Comparison of ENCODE assay signal across 1 cellular context in the genomic region with DNA sequence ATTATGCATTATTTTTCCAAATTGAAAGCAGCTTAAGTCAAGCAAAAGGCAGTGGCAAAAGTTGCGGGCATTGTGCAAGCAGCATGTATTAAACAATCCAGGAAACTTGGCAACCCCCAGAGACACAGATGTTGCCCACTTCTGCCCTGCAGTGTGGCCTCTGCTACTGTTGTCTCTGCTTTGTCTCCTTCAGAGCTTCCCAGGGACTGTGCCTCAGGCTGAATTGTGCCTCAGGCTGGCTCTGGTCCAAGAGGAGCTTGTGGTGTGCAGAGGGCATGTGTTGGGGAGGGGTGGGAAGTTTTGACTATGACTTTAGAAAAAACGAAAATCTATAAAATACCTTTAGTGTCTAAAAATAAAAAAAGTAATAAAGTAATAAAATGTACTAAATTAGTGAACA.
TF ChIP-seq lines count a peak whose summit lies in the region.

No MANE protein-coding gene starts in this region.

TF ChIP-seq in GM23338, 12 proteins besides CTCF, POLR2A, EP300 and RAD21 (continued from another document):
- TF ChIP-seq, protein P1, sequence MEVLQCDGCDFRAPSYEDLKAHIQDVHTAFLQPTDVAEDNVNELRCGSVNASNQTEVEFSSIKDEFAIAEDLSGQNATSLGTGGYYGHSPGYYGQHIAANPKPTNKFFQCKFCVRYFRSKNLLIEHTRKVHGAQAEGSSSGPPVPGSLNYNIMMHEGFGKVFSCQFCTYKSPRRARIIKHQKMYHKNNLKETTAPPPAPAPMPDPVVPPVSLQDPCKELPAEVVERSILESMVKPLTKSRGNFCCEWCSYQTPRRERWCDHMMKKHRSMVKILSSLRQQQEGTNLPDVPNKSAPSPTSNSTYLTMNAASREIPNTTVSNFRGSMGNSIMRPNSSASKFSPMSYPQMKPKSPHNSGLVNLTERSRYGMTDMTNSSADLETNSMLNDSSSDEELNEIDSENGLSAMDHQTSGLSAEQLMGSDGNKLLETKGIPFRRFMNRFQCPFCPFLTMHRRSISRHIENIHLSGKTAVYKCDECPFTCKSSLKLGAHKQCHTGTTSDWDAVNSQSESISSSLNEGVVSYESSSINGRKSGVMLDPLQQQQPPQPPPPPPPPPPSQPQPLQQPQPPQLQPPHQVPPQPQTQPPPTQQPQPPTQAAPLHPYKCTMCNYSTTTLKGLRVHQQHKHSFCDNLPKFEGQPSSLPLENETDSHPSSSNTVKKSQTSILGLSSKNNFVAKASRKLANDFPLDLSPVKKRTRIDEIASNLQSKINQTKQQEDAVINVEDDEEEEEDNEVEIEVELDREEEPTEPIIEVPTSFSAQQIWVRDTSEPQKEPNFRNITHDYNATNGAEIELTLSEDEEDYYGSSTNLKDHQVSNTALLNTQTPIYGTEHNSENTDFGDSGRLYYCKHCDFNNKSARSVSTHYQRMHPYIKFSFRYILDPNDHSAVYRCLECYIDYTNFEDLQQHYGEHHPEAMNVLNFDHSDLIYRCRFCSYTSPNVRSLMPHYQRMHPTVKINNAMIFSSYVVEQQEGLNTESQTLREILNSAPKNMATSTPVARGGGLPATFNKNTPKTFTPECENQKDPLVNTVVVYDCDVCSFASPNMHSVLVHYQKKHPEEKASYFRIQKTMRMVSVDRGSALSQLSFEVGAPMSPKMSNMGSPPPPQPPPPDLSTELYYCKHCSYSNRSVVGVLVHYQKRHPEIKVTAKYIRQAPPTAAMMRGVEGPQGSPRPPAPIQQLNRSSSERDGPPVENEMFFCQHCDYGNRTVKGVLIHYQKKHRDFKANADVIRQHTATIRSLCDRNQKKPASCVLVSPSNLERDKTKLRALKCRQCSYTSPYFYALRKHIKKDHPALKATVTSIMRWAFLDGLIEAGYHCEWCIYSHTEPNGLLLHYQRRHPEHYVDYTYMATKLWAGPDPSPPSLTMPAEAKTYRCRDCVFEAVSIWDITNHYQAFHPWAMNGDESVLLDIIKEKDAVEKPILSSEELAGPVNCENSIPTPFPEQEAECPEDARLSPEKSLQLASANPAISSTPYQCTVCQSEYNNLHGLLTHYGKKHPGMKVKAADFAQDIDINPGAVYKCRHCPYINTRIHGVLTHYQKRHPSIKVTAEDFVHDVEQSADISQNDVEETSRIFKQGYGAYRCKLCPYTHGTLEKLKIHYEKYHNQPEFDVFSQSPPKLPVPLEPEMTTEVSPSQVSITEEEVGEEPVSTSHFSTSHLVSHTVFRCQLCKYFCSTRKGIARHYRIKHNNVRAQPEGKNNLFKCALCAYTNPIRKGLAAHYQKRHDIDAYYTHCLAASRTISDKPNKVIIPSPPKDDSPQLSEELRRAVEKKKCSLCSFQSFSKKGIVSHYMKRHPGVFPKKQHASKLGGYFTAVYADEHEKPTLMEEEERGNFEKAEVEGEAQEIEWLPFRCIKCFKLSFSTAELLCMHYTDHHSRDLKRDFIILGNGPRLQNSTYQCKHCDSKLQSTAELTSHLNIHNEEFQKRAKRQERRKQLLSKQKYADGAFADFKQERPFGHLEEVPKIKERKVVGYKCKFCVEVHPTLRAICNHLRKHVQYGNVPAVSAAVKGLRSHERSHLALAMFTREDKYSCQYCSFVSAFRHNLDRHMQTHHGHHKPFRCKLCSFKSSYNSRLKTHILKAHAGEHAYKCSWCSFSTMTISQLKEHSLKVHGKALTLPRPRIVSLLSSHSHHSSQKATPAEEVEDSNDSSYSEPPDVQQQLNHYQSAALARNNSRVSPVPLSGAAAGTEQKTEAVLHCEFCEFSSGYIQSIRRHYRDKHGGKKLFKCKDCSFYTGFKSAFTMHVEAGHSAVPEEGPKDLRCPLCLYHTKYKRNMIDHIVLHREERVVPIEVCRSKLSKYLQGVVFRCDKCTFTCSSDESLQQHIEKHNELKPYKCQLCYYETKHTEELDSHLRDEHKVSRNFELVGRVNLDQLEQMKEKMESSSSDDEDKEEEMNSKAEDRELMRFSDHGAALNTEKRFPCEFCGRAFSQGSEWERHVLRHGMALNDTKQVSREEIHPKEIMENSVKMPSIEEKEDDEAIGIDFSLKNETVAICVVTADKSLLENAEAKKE (CRISPR knock-in tag; IDR thresholded peaks at IDR 0.05), result no peak
- no peak for TF ChIP-seq POLR2AphosphoS5 (IDR thresholded peaks at IDR 0.05; ENCODE audit: low read depth)
